Comparison of ENCODE assay signal across 8 cellular contexts in genomic region chr9:2017209-2017458, GRCh38. TPM values are rescaled to one million over a fixed set of nuclear protein-coding genes. Genes with fewer than 3 reads are reported as not detected.
DNase-seq lines count a peak whose midpoint lies in the region; ATAC-seq and TF ChIP-seq lines count a peak whose summit lies in the region.

No MANE protein-coding gene starts in this region.

- H3K4me2 ChIP-seq in HCT116 (ENCODE audit: low read length) (peak overlapping the region; percentile 93), smooth muscle cell (peak overlapping the region; percentile 93)

- POLR2A ChIA-PET in HCT116 (lab: Charles Lee), result no interaction called here

- no peaks in the 10 kb centered on the region for H3K9me2 ChIP-seq in HCT116 (ENCODE audit: insufficient read depth)

- CTCF ChIA-PET in HCT116 (lab: Charles Lee), result no interaction called here

- H3K4me3 ChIP-seq in HCT116 (replicated peaks in 1 of 2; ENCODE audit: low read depth in 1 of 2, low read length in 2 of 2), result peak overlapping the region; percentile 62 to 66
- H3K4me3 ChIP-seq in right atrium auricular region, result peak overlapping the region; percentile 80 to 83
- H3K4me3 ChIP-seq in smooth muscle cell, result peak overlapping the region; percentile 77

- H3K9me3 Mint-ChIP-seq in activated T-helper 1 cell treated with anti-CD3 and anti-CD28 coated beads, Interleukin-12 subunit alpha, Interleukin-12 subunit beta, Interleukin-2, Interleukin-4 antibody, amounts not matched to agents 30 ng/mL and 10 ng/mL and 1 ng/mL, durations not matched to agents 14 hours and 24 hours and 36 hours, result no peaks in the 10 kb centered on the region

- intact Hi-C loops in HCT116 (cut with micrococcal nuclease), result loop anchor here (10.0 kb wide), 2 partner anchors 228 to 828 kb away; partner anchors contain the start of gene PUM3
- intact Hi-C loops in activated T-helper 1 cell treated with anti-CD3 and anti-CD28 coated beads, Interleukin-12 subunit alpha, Interleukin-12 subunit beta, Interleukin-2, Interleukin-4 antibody, amounts not matched to agents 30 ng/mL and 10 ng/mL and 1 ng/mL, durations not matched to agents 14 hours and 24 hours and 36 hours (cut with micrococcal nuclease), result loop anchor here (2.0 to 10.0 kb wide), 5 partner anchors 605 to 1745 kb away; partner anchors contain the start of gene VLDLR

- no TSS peak for BruUV-seq in HCT116 (replicated peaks; lab: Mats Ljungman, UMichigan)

- H3K27ac Mint-ChIP-seq in activated T-helper 1 cell treated with anti-CD3 and anti-CD28 coated beads, Interleukin-12 subunit alpha, Interleukin-12 subunit beta, Interleukin-2, Interleukin-4 antibody, amounts not matched to agents 30 ng/mL and 10 ng/mL and 1 ng/mL, durations not matched to agents 14 hours and 24 hours and 36 hours, result peak overlapping the region; percentile 99

- H3K27ac ChIP-seq in HCT116 (ENCODE audit: low read depth, low read length) (peak overlapping the region; percentile 17; the same call in 1 of the 2 replicates), right atrium auricular region (peak overlapping the region; percentile 95 to 99), smooth muscle cell (ENCODE audit: low read depth) (peak overlapping the region; percentile 85)

- peak overlapping the region; percentile 76 for H2AFZ ChIP-seq in HCT116 (ENCODE audit: low read depth, low read length, poor library complexity, severe bottlenecking)
- peak overlapping the region; percentile 97 for H2AFZ ChIP-seq in smooth muscle cell (ENCODE audit: low read depth)

- H3K4me1 Mint-ChIP-seq in activated T-helper 1 cell treated with anti-CD3 and anti-CD28 coated beads, Interleukin-12 subunit alpha, Interleukin-12 subunit beta, Interleukin-2, Interleukin-4 antibody, amounts not matched to agents 30 ng/mL and 10 ng/mL and 1 ng/mL, durations not matched to agents 14 hours and 24 hours and 36 hours (ENCODE audit: low read depth), result peaks cover 64% of the 10 kb centered on the region

- H3K27me3 Mint-ChIP-seq in activated T-helper 1 cell treated with anti-CD3 and anti-CD28 coated beads, Interleukin-12 subunit alpha, Interleukin-12 subunit beta, Interleukin-2, Interleukin-4 antibody, amounts not matched to agents 30 ng/mL and 10 ng/mL and 1 ng/mL, durations not matched to agents 14 hours and 24 hours and 36 hours (ENCODE audit: insufficient read depth), result no peaks in the 10 kb centered on the region

- H3K79me2 ChIP-seq in HCT116 (ENCODE audit: insufficient read depth, low read length) (no peaks in the 10 kb centered on the region), smooth muscle cell (ENCODE audit: low read depth) (peaks cover 43% of the 10 kb centered on the region)

- TF ChIP-seq CTCF in HCT116 (IDR thresholded peaks at IDR 0.05 in 2 of 3, conservative IDR thresholded peaks at IDR 0.05 in 1 of 3; ENCODE audit: borderline replicate concordance in 1 of 3, insufficient read depth in 1 of 3, low read depth in 2 of 3, low read length in 2 of 3) (no peak), right atrium auricular region (IDR thresholded peaks at IDR 0.05) (no peak), smooth muscle cell (IDR thresholded peaks at IDR 0.05; ENCODE audit: borderline replicate concordance, insufficient read depth, poor library complexity, severe bottlenecking) (no peak)

- H3K36me3 ChIP-seq in HCT116 (ENCODE audit: control insufficient read depth in 1 of 2, insufficient read depth in 2 of 2, low read length in 2 of 2), result no peaks in the 10 kb centered on the region
- no peaks in the 10 kb centered on the region for H3K36me3 ChIP-seq in right atrium auricular region
- H3K36me3 ChIP-seq in smooth muscle cell (ENCODE audit: low read depth), result no peaks in the 10 kb centered on the region

- H4K20me1 ChIP-seq in HCT116 (ENCODE audit: insufficient read depth), result no peaks in the 10 kb centered on the region
- H4K20me1 ChIP-seq in smooth muscle cell (ENCODE audit: low read depth), result peaks cover 41% of the 10 kb centered on the region

- 1% methylated on average over 20 of the region's 21 CpGs for WGBS in smooth muscle cell (ENCODE audit: low lambda C conversion rate)

- H3K9me3 ChIP-seq in HCT116 (ENCODE audit: control insufficient read depth in 1 of 2, insufficient read depth in 1 of 2, low read depth in 1 of 2, low read length in 2 of 2) (no peaks in the 10 kb centered on the region), right atrium auricular region (no peaks in the 10 kb centered on the region), smooth muscle cell (replicated peaks; ENCODE audit: low read depth) (no peaks in the 10 kb centered on the region)

- H3K36me3 Mint-ChIP-seq in activated T-helper 1 cell treated with anti-CD3 and anti-CD28 coated beads, Interleukin-12 subunit alpha, Interleukin-12 subunit beta, Interleukin-2, Interleukin-4 antibody, amounts not matched to agents 30 ng/mL and 10 ng/mL and 1 ng/mL, durations not matched to agents 14 hours and 24 hours and 36 hours (ENCODE audit: low read depth), result peaks cover 3% of the 10 kb centered on the region

- peaks cover 22% of the 10 kb centered on the region for H3F3A ChIP-seq in smooth muscle cell (ENCODE audit: low read depth)

- TF ChIP-seq POLR2A in HCT116 (IDR thresholded peaks at IDR 0.05; ENCODE audit: borderline replicate concordance, extremely low read depth, insufficient read depth, insufficient read length), result no peak

- H3K27me3 ChIP-seq in HCT116 (ENCODE audit: insufficient read depth, low read length) (peaks cover 20% of the 10 kb centered on the region), right atrium auricular region (no peaks in the 10 kb centered on the region), smooth muscle cell (ENCODE audit: low read depth) (no peaks in the 10 kb centered on the region)

- peak; percentile 0 for ATAC-seq in HCT116

- DNase-seq in HCT116 (ENCODE audit: low read depth, low spot score) (no peak), right atrium auricular region (ENCODE audit: low spot score) (no peak), smooth muscle cell (lab: John Stamatoyannopoulos, UW; ENCODE audit: unreplicated experiment) (no peak), putamen (ENCODE audit: low spot score) (no peak), SK-N-DZ (ENCODE audit: low spot score) (no peak), activated gamma-delta T cell treated with Interleukin-2 at 50 U/mL for 16 hours (no peak), SIG-M5 (lab: John Stamatoyannopoulos, UW) (no peak)
- no peak for DNase-seq in activated T-helper 1 cell treated with anti-CD3 and anti-CD28 coated beads, Interleukin-12 subunit alpha, Interleukin-12 subunit beta, Interleukin-2, Interleukin-4 antibody, amounts not matched to agents 30 ng/mL and 10 ng/mL and 1 ng/mL, durations not matched to agents 14 hours and 24 hours and 36 hours (ENCODE audit: low spot score)

- peak overlapping the region; percentile 99 for H3K4me3 Mint-ChIP-seq in activated T-helper 1 cell treated with anti-CD3 and anti-CD28 coated beads, Interleukin-12 subunit alpha, Interleukin-12 subunit beta, Interleukin-2, Interleukin-4 antibody, amounts not matched to agents 30 ng/mL and 10 ng/mL and 1 ng/mL, durations not matched to agents 14 hours and 24 hours and 36 hours

- H3K9ac ChIP-seq in HCT116 (ENCODE audit: low read length) (peak overlapping the region; percentile 49), smooth muscle cell (ENCODE audit: low read depth) (peak overlapping the region; percentile 85)

- RAD21 ChIA-PET in HCT116 (lab: Charles Lee; ENCODE audit: low non-redundant PET in 1 of 2, low total read pairs in 2 of 2, uncharacterized antibody in 2 of 2, unreplicated experiment in 2 of 2), result no interaction called here

- peaks cover 11 to 26% of the 10 kb centered on the region in 2 experiments; a peak in 3 of 4 replicates for H3K4me1 ChIP-seq in HCT116 (ENCODE audit: control insufficient read depth in 1 of 2, insufficient read depth in 2 of 2, low read length in 2 of 2)
- peaks cover 0 to 49% of the 10 kb centered on the region in 2 donors for H3K4me1 ChIP-seq in right atrium auricular region
- peaks cover 16% of the 10 kb centered on the region for H3K4me1 ChIP-seq in smooth muscle cell (ENCODE audit: low read depth)

- TF ChIP-seq RAD21 in HCT116 (IDR thresholded peaks at IDR 0.05; ENCODE audit: low read depth), result no peak

TF ChIP-seq in HCT116, 20 proteins besides CTCF, POLR2A, EP300 and RAD21:
- TF ChIP-seq EZH2phosphoT487 (IDR thresholded peaks at IDR 0.05; ENCODE audit: borderline replicate concordance) (no peak), TCF7L2 (IDR thresholded peaks at IDR 0.05; ENCODE audit: borderline replicate concordance, extremely low read depth, insufficient read depth, insufficient read length) (no peak), EZH2 (IDR thresholded peaks at IDR 0.05) (no peak), CEBPB (IDR thresholded peaks at IDR 0.05; ENCODE audit: low read depth) (no peak), ZBTB33 (IDR thresholded peaks at IDR 0.05; ENCODE audit: extremely low read depth, insufficient replicate concordance, low read length) (no peak), CBX3 (IDR thresholded peaks at IDR 0.05; ENCODE audit: low read depth) (no peak), ELF1 (IDR thresholded peaks at IDR 0.05; ENCODE audit: borderline replicate concordance, low read depth) (no peak), JUND (IDR thresholded peaks at IDR 0.05) (no peak)

RNA-seq across cellular contexts. Expression of gene SMARCA2, which starts 2.0 kb away (rescaled TPM):
- total RNA-seq in HCT116 (2021; ENCODE audit: unreplicated experiment), result 14.7 TPM
- 4.1 and 5.4 TPM in 2 replicates for polyA plus RNA-seq in HCT116 (2012)
- total RNA-seq in activated T-helper 1 cell treated with anti-CD3 and anti-CD28 coated beads, Interleukin-12 subunit alpha, Interleukin-12 subunit beta, Interleukin-2, Interleukin-4 antibody, amounts not matched to agents 30 ng/mL and 10 ng/mL and 1 ng/mL, durations not matched to agents 14 hours and 24 hours and 36 hours, result 105 and 108 TPM in 2 replicates
- 100 to 1,000 TPM in 1 of 2 donors, 10 to 100 TPM in 1; 63.8 to 109 TPM for total RNA-seq in right atrium auricular region
- 61.7 and 70.3 TPM in 2 replicates for total RNA-seq in smooth muscle cell
- 27.7 and 29.3 TPM in 2 replicates for polyA plus RNA-seq in smooth muscle cell
- 6.1 and 11.4 TPM in 2 replicates for polyA plus RNA-seq in SK-N-DZ (2014; cell fraction: cytosol; rRNA removed)
- polyA plus RNA-seq in SK-N-DZ (2014; cell fraction: nucleus; rRNA removed), result 5.9 and 20.2 TPM in 2 replicates

Comparison
In these comparisons a context has a peak if more than half of its experiments do, and no peak if none do; other contexts are left out.
1. H3K27ac ChIP-seq: peak in every context shown above with its lines; median percentile 97 in right atrium auricular region; 85 in smooth muscle cell; 17 in HCT116.